ENCODE assay signal across 8 cellular contexts in genomic region chr14:93648440-93649168, GRCh38.
DNase-seq lines count a peak whose midpoint lies in the region; ATAC-seq and TF ChIP-seq lines count a peak whose summit lies in the region.

No MANE protein-coding gene starts in this region.

- TF ChIP-seq RAD21 in SK-N-SH (IDR thresholded peaks at IDR 0.05; ENCODE audit: low read length) = peak; percentile 72

- no peaks in the 10 kb centered on the region for H3F3A ChIP-seq in SK-N-SH (replicated peaks; ENCODE audit: insufficient read depth)

- H3K9me3 ChIP-seq in SK-N-SH = no peaks in the 10 kb centered on the region
- H3K9me3 ChIP-seq in body of pancreas = no peaks in the 10 kb centered on the region

- no peak for TF ChIP-seq EP300 in SK-N-SH (IDR thresholded peaks at IDR 0.05; ENCODE audit: borderline replicate concordance in 1 of 2, low read depth in 1 of 2, low read length in 1 of 2)

- no peak for TF ChIP-seq POLR2A in body of pancreas (IDR thresholded peaks at IDR 0.05)

- H3K27ac ChIP-seq in SK-N-SH (ENCODE audit: low read depth in 2 of 2, low read length in 1 of 2) (no peak overlapping the region), body of pancreas (no peak overlapping the region)

- H3K4me2 ChIP-seq in SK-N-SH = no peak overlapping the region

- peaks cover 5 to 8% of the 10 kb centered on the region in 2 donors for H3K36me3 Mint-ChIP-seq in activated naive CD4-positive, alpha-beta T cell treated with anti-CD3 and anti-CD28 coated beads, Interleukin-2, amount 50 U/mL, for 72 hours

- peak overlapping the region in 1 of 2 donors; percentile 76 for H3K27ac Mint-ChIP-seq in activated naive CD4-positive, alpha-beta T cell treated with anti-CD3 and anti-CD28 coated beads, Interleukin-2, amount 50 U/mL, for 72 hours

- H3K79me2 ChIP-seq in SK-N-SH (ENCODE audit: insufficient read depth) = no peaks in the 10 kb centered on the region

- H3K27me3 ChIP-seq in SK-N-SH (ENCODE audit: insufficient read depth) (no peaks in the 10 kb centered on the region), body of pancreas (no peaks in the 10 kb centered on the region)

- intact Hi-C loops in body of pancreas (cut with DNase I) = no loop called here

- no peaks in the 10 kb centered on the region for H3K9me2 ChIP-seq in SK-N-SH

- TF ChIP-seq CTCF in SK-N-SH (IDR thresholded peaks at IDR 0.05) = no peak
- no peak for TF ChIP-seq CTCF in body of pancreas (IDR thresholded peaks at IDR 0.05)

- 35% methylated on average over 5 of the region's 5 CpGs for WGBS in SK-N-SH (ENCODE audit: low lambda C conversion rate)
- 77% methylated on average over 5 of the region's 5 CpGs for WGBS in body of pancreas, 2 donors

- DNase-seq in SK-N-SH = peak; percentile 38
- DNase-seq in NCI-H1694 (lab: John Stamatoyannopoulos, UW) = peak; percentile 47
- peak in 1 of 2 donors; percentile 30 for DNase-seq in activated naive CD4-positive, alpha-beta T cell treated with anti-CD3 and anti-CD28 coated beads, Interleukin-2, amount 50 U/mL, for 72 hours (ENCODE audit: low spot score in 2 of 2)
- DNase-seq in renal cortical epithelial cell (ENCODE audit: low read depth) = peak; percentile 3
- no peak for DNase-seq in DMS153 treated with DMSO at 0.1 percent for 48 hours (lab: John Stamatoyannopoulos, UW; ENCODE audit: unreplicated experiment)
- no peak for DNase-seq in NCI-H2081 treated with DMSO at 0.1 percent for 48 hours (lab: John Stamatoyannopoulos, UW)
- no peak for DNase-seq in body of pancreas

- H3K36me3 ChIP-seq in SK-N-SH (replicated peaks in 1 of 2; ENCODE audit: control insufficient read depth in 1 of 2, insufficient read depth in 2 of 2, low read length in 1 of 2) (no peaks in the 10 kb centered on the region), body of pancreas (replicated peaks in 1 of 2; ENCODE audit: insufficient read depth in 1 of 2, low read depth in 2 of 2) (no peaks in the 10 kb centered on the region)

- H2AFZ ChIP-seq in SK-N-SH (ENCODE audit: low read depth) = no peak overlapping the region

- H3K9me3 Mint-ChIP-seq in activated naive CD4-positive, alpha-beta T cell treated with anti-CD3 and anti-CD28 coated beads, Interleukin-2, amount 50 U/mL, for 72 hours = peaks cover 6 to 9% of the 10 kb centered on the region in 2 donors

- H3K9ac ChIP-seq in SK-N-SH = no peak overlapping the region

- POLR2A ChIA-PET in SK-N-SH (lab: Yijun Ruan, JAX) = interaction anchor here (0.6 kb wide), 1 partner anchor 139 kb away, joined by 3 read pairs; the partner anchor contains the start of gene PRIMA1

- H3K4me3 ChIP-seq in SK-N-SH (ENCODE audit: low read depth in 2 of 2, low read length in 1 of 2) (no peak overlapping the region), body of pancreas (no peak overlapping the region)

- no peak for ATAC-seq in SK-N-SH treated with all-trans-retinoic acid at 6 μM for 48 hours
- peak; percentile 79 to 86 for ATAC-seq in activated naive CD4-positive, alpha-beta T cell treated with anti-CD3 and anti-CD28 coated beads, Interleukin-2, amount 50 U/mL, for 72 hours
- ATAC-seq in body of pancreas = no peak

- H4K20me1 ChIP-seq in SK-N-SH (ENCODE audit: insufficient read depth) = no peaks in the 10 kb centered on the region

- CTCF ChIA-PET in SK-N-SH (lab: Yijun Ruan, JAX) = interaction anchor here (0.6 to 2.9 kb wide), 9 partner anchors 141 to 485 kb away, joined by 3 to 20 read pairs (median 4); no protein-coding TSS in a partner anchor

- H3K4me1 ChIP-seq in SK-N-SH (ENCODE audit: control insufficient read depth in 1 of 2, insufficient read depth in 2 of 2, low read depth in 1 of 2, low read length in 1 of 2) (no peaks in the 10 kb centered on the region), body of pancreas (no peaks in the 10 kb centered on the region)

TF ChIP-seq in SK-N-SH, 30 proteins besides CTCF, POLR2A, EP300 and RAD21:
- TF ChIP-seq MXI1 (IDR thresholded peaks at IDR 0.05; ENCODE audit: low read depth, low read length) (no peak), SMC3 (IDR thresholded peaks at IDR 0.05; ENCODE audit: low read depth, low read length) (peak; percentile 40; the same call in 1 of the 2 replicates)

TF ChIP-seq in SK-N-SH treated with all-trans-retinoic acid at 6 μM for 48 hours, 23 proteins besides CTCF, POLR2A, EP300 and RAD21:
- TF ChIP-seq ZNF70 (CRISPR knock-in tag; IDR thresholded peaks at IDR 0.05) = no peak
- no peak for TF ChIP-seq PPARA (CRISPR knock-in tag; IDR thresholded peaks at IDR 0.05; ENCODE audit: borderline replicate concordance)
- no peak for TF ChIP-seq CSDC2 (CRISPR knock-in tag; IDR thresholded peaks at IDR 0.05)
- no peak for TF ChIP-seq CSRNP3 (CRISPR knock-in tag; IDR thresholded peaks at IDR 0.05)
- no peak for TF ChIP-seq ZFP3 (CRISPR knock-in tag; IDR thresholded peaks at IDR 0.05)

Comparison
In these comparisons a context has a peak if more than half of its experiments do, and no peak if none do; other contexts are left out.
1. DNase-seq: peak in SK-N-SH (single experiment), NCI-H1694 (single experiment) and renal cortical epithelial cell (single experiment); none in DMS153 treated with DMSO at 0.1 percent for 48 hours (single experiment), NCI-H2081 treated with DMSO at 0.1 percent for 48 hours (single experiment) and body of pancreas (0 of 4).
2. ATAC-seq: peak in activated naive CD4-positive, alpha-beta T cell treated with anti-CD3 and anti-CD28 coated beads, Interleukin-2, amount 50 U/mL, for 72 hours (2 of 2); none in SK-N-SH treated with all-trans-retinoic acid at 6 μM for 48 hours (single experiment) and body of pancreas (single experiment).